ENCODE assay signal across 10 cellular contexts in genomic region chr9:94788706-94789105, GRCh38.
DNase-seq lines count a peak whose midpoint lies in the region; TF ChIP-seq lines count a peak whose summit lies in the region.
"Had no signal": no experiment of that assay in that cellular context is flagged by ENCODE, and none has a peak within 500 bp of the region (broad histone marks: within the 10 kb centered on the region; RNA-seq: fewer than 3 reads in every experiment).

No MANE protein-coding gene starts in this region.

- H3K4me3 ChIP-seq in OCI-LY1 (ENCODE audit: low read depth, low read length, poor library complexity, severe bottlenecking), result no peak overlapping the region
- no peak overlapping the region for H3K4me3 ChIP-seq in WERI-Rb-1 (ENCODE audit: low read depth, low read length)
- H3K4me3 ChIP-seq: HAP-1 had no signal

- H3K27ac ChIP-seq in OCI-LY1 (ENCODE audit: low read depth, low read length, poor library complexity, severe bottlenecking), result peak overlapping the region; percentile 77
- no peak overlapping the region for H3K27ac ChIP-seq in WERI-Rb-1

- H3K4me2 ChIP-seq in OCI-LY1 (ENCODE audit: low read length), result no peak overlapping the region; the same call in 1 of the 2 replicates

- H3K9me3 ChIP-seq in OCI-LY1 (ENCODE audit: low read length), result no peaks in the 10 kb centered on the region
- H3K9me3 ChIP-seq in WERI-Rb-1 (ENCODE audit: severe bottlenecking), result peaks cover under 1% of the 10 kb centered on the region
- H3K9me3 ChIP-seq: HAP-1 had no signal

- H3F3A ChIP-seq in OCI-LY1 (ENCODE audit: insufficient read depth, low read length), result no peaks in the 10 kb centered on the region

- no peak overlapping the region for H2AFZ ChIP-seq in OCI-LY1 (ENCODE audit: low read length)

- H3K27me3 ChIP-seq in OCI-LY1 (ENCODE audit: insufficient read depth, low read length) (no peaks in the 10 kb centered on the region), WERI-Rb-1 (ENCODE audit: insufficient read depth, low read depth, severe bottlenecking) (no peaks in the 10 kb centered on the region)

- H3K27me3 Mint-ChIP-seq in nephron progenitor cell (ENCODE audit: low read depth, poor library complexity) (no peaks in the 10 kb centered on the region), glutamatergic neuron (ENCODE audit: unreplicated experiment) (no peaks in the 10 kb centered on the region)

- H3K4me3 Mint-ChIP-seq in nephron progenitor cell (no peak overlapping the region), glutamatergic neuron (ENCODE audit: unreplicated experiment) (no peak overlapping the region)
- H3K4me3 Mint-ChIP-seq: CD14-positive monocyte; CD8-positive, alpha-beta T cell; HFFc6 had no signal

- H3K9me2 ChIP-seq in OCI-LY1 (ENCODE audit: low read depth, low read length), result no peaks in the 10 kb centered on the region

- H3K4me1 ChIP-seq in OCI-LY1 (ENCODE audit: insufficient read depth, low read length, severe bottlenecking), result peaks cover 54% of the 10 kb centered on the region
- H3K4me1 ChIP-seq: HAP-1 had no signal

- peaks cover 20% of the 10 kb centered on the region for H3K36me3 ChIP-seq in OCI-LY1 (ENCODE audit: insufficient read depth, low read length)
- peaks cover 8% of the 10 kb centered on the region for H3K36me3 ChIP-seq in WERI-Rb-1
- H3K36me3 ChIP-seq: HAP-1 had no signal

- H3K4me1 Mint-ChIP-seq in nephron progenitor cell, result peaks cover 22% of the 10 kb centered on the region
- H3K4me1 Mint-ChIP-seq in glutamatergic neuron (ENCODE audit: low read depth, unreplicated experiment), result no peaks in the 10 kb centered on the region

- H3K27ac Mint-ChIP-seq in nephron progenitor cell, result peak overlapping the region; percentile 27
- no peak overlapping the region for H3K27ac Mint-ChIP-seq in glutamatergic neuron (ENCODE audit: unreplicated experiment)
- H3K27ac Mint-ChIP-seq: CD14-positive monocyte; CD8-positive, alpha-beta T cell; HFFc6 had no signal

- H3K9me3 Mint-ChIP-seq in nephron progenitor cell (peaks cover 2% of the 10 kb centered on the region), glutamatergic neuron (ENCODE audit: unreplicated experiment) (no peaks in the 10 kb centered on the region)
- H3K9me3 Mint-ChIP-seq: CD8-positive, alpha-beta T cell; HFFc6 had no signal

- H3K79me2 ChIP-seq in OCI-LY1 (ENCODE audit: insufficient read depth, low read length), result no peaks in the 10 kb centered on the region

- DNase-seq in WERI-Rb-1 (peak; percentile 34), nephron progenitor cell (no peak), glutamatergic neuron (no peak), NCI-H446 treated with DMSO at 0.1 percent for 48 hours (lab: John Stamatoyannopoulos, UW) (no peak), NCI-H748 treated with DMSO at 0.1 percent for 48 hours (lab: John Stamatoyannopoulos, UW) (no peak)
- DNase-seq: CD8-positive, alpha-beta T cell; HFFc6 had no signal

- H4K20me1 ChIP-seq in OCI-LY1 (ENCODE audit: insufficient read depth, low read length), result no peaks in the 10 kb centered on the region

- peak overlapping the region; percentile 11; the same call in 1 of the 2 replicates for H3K9ac ChIP-seq in OCI-LY1 (ENCODE audit: low read length)

- peaks cover 44% of the 10 kb centered on the region for H3K36me3 Mint-ChIP-seq in nephron progenitor cell (ENCODE audit: low read depth)
- H3K36me3 Mint-ChIP-seq in glutamatergic neuron (ENCODE audit: unreplicated experiment), result peaks cover 3% of the 10 kb centered on the region

- TF ChIP-seq CTCF in OCI-LY1 (IDR thresholded peaks at IDR 0.05; ENCODE audit: low read length) (no peak), WERI-Rb-1 (IDR thresholded peaks at IDR 0.05; ENCODE audit: low read depth, low read length) (no peak), nephron progenitor cell (IDR thresholded peaks at IDR 0.05) (no peak), glutamatergic neuron (IDR thresholded peaks at IDR 0.05; ENCODE audit: partially characterized antibody, unreplicated experiment) (no peak)
